8 cellular contexts compared by ENCODE assay signal in the genomic region with DNA sequence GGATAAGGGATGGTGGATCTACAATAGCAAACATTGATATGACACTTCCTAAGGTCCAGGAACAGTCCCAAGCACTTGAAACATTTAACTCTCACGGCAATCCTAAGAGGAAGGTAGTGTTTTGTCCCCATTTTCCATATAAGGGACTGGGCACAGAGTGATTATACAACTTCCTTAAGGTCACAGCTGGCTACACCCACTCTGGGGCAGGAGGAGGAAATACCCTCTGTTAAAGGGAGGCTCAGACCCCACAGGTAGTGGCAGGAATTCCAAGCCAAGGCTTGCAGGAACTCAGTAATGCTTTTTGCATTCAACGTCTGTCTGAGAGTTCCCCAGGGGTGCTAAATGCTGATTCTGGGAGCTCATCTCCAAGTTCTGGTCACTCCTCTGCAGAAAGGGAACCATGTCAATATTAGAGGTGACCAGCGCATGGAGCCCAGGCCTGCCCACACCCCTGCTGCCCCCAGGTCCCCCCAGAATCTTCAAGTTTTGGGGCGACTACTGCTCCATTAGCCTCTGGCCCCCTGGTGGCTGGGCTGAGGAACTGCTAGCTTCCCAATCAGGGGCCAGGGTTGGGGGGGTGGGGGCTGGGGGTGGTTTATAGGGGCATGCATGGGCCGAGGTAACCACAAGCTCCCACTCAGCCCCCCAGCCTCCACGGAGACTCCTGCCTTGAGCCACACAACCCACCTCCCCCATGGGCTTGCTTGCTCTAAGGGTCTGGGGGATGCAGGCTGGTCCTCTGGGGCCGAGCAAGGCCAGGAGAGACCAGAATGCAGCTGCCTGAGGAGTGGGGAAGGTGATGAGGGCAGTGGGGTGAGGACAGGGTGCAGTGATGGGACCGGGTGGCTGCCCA. TPM values are rescaled to one million over a fixed set of nuclear protein-coding genes. Genes with fewer than 3 reads are reported as not detected.
DNase-seq lines count a peak whose midpoint lies in the region; ATAC-seq and TF ChIP-seq lines count a peak whose summit lies in the region.

No MANE protein-coding gene starts in this region.

- no peak overlapping the region for H3K4me3 ChIP-seq in H7 (ENCODE audit: insufficient read depth, low read depth, low read length)
- H3K4me3 ChIP-seq in ascending aorta = no peak overlapping the region
- no peak overlapping the region for H3K4me3 ChIP-seq in liver (ENCODE audit: low read depth in 1 of 3, low read length in 3 of 3)

- peaks cover 10% of the 10 kb centered on the region for H3K36me3 ChIP-seq in H7 (replicated peaks; ENCODE audit: control insufficient read depth, insufficient read depth, low read length)
- peaks cover 18 to 43% of the 10 kb centered on the region in 2 donors for H3K36me3 ChIP-seq in ascending aorta
- peaks cover 0 to 6% (median 0%) of the 10 kb centered on the region in 4 donors for H3K36me3 ChIP-seq in liver (ENCODE audit: control insufficient read depth in 4 of 4, insufficient read depth in 3 of 4, low read depth in 1 of 4, low read length in 3 of 4)

- intact Hi-C loops in ascending aorta (cut with DNase I) = no loop called here

- ATAC-seq in HG02840 (IDR thresholded peaks at IDR 0.05; ENCODE audit: low FRiP score, unreplicated experiment) (no peak), HG03469 (IDR thresholded peaks at IDR 0.05; ENCODE audit: unreplicated experiment) (no peak)

- DNase-seq in H7 = peak; percentile 93
- no peak for DNase-seq in ascending aorta (ENCODE audit: low spot score in 2 of 2)
- no peak for DNase-seq in NCI-H526 (lab: John Stamatoyannopoulos, UW)
- no peak for DNase-seq in NCI-H1694 (lab: John Stamatoyannopoulos, UW)

- H3K4me1 ChIP-seq in ascending aorta = no peaks in the 10 kb centered on the region
- H3K4me1 ChIP-seq in liver (ENCODE audit: control insufficient read depth in 4 of 4, insufficient read depth in 4 of 4, low read length in 3 of 4) = no peaks in the 10 kb centered on the region

- 42% methylated on average over 8 of the region's 8 CpGs for WGBS in liver

- H3K27me3 ChIP-seq in H7 (ENCODE audit: control insufficient read depth, insufficient read depth, low read length) (no peaks in the 10 kb centered on the region), ascending aorta (no peaks in the 10 kb centered on the region), liver (ENCODE audit: control insufficient read depth in 4 of 4, insufficient read depth in 4 of 4, low read length in 3 of 4) (no peaks in the 10 kb centered on the region)

- peak; percentile 88 for TF ChIP-seq CTCF in C4-2B (conservative IDR thresholded peaks at IDR 0.05)
- peak in 2 of 3 experiments; percentile 83 to 91 for TF ChIP-seq CTCF in ascending aorta (IDR thresholded peaks at IDR 0.05)
- peak; percentile 32 for TF ChIP-seq CTCF in liver (IDR thresholded peaks at IDR 0.05; ENCODE audit: low read depth, low read length, missing input control)

- H3K9ac ChIP-seq in liver (ENCODE audit: low read depth in 1 of 2, low read length in 2 of 2) = no peak overlapping the region

- no peak overlapping the region for H3K27ac ChIP-seq in C4-2B
- H3K27ac ChIP-seq in ascending aorta = no peak overlapping the region
- no peak overlapping the region for H3K27ac ChIP-seq in liver (ENCODE audit: low read depth in 1 of 2, low read length in 2 of 2)

- TF ChIP-seq RAD21 in liver (IDR thresholded peaks at IDR 0.05) = no peak

- H3K9me3 ChIP-seq in ascending aorta = no peaks in the 10 kb centered on the region
- no peaks in the 10 kb centered on the region for H3K9me3 ChIP-seq in liver (ENCODE audit: control insufficient read depth in 4 of 4, low read length in 3 of 4)

TF ChIP-seq in liver, 16 proteins besides CTCF, POLR2A, EP300 and RAD21:
- TF ChIP-seq YY1 (IDR thresholded peaks at IDR 0.05) = no peak

RNA-seq across cellular contexts. Expression of gene OBSL1, which starts 11.1 kb away (rescaled TPM):
- 155 and 158 TPM in 2 replicates for total RNA-seq in H7 (2014; rRNA removed; shearing (Covaris generic))
- total RNA-seq in ascending aorta (151 TPM), liver (10 to 100 TPM; 23.6 to 35.3 TPM)
- polyA plus RNA-seq in liver = 10 to 100 TPM; 14.2 to 30.9 TPM

RNA-seq across cellular contexts. Expression of gene INHA, which starts 11.8 kb away (rescaled TPM):
- 1.8 and 6.5 TPM in 2 replicates for total RNA-seq in H7 (2014; rRNA removed; shearing (Covaris generic))
- total RNA-seq in ascending aorta = not detected
- under 1 TPM; 0.08 to 0.14 TPM for total RNA-seq in liver
- under 1 TPM; 0.03 to 0.15 TPM for polyA plus RNA-seq in liver

RNA-seq across cellular contexts. Expression of gene TMEM198, which starts 16.4 kb away (rescaled TPM):
- total RNA-seq in H7 (2014; rRNA removed; shearing (Covaris generic)) = 2.9 and 4.2 TPM in 2 replicates
- total RNA-seq in ascending aorta (6.0 TPM), liver (1 to 10 TPM; 1.1 to 1.8 TPM)
- polyA plus RNA-seq in liver = 1 to 10 TPM in 1 of 2 donors, under 1 TPM in 1; 0.74 to 1.9 TPM

RNA-seq across cellular contexts. Expression of gene CHPF, which starts 16.7 kb away (rescaled TPM):
- total RNA-seq in H7 (2014; rRNA removed; shearing (Covaris generic)) = 104 and 113 TPM in 2 replicates
- total RNA-seq in ascending aorta = 249 TPM
- total RNA-seq in liver = 10 to 100 TPM; 26.5 to 85.2 TPM
- polyA plus RNA-seq in liver = 100 to 1,000 TPM in 1 of 2 donors, 10 to 100 TPM in 1; 31.1 to 135 TPM

RNA-seq across cellular contexts. Expression of gene STK11IP, which starts 37.4 kb away (rescaled TPM):
- 26.6 and 37.2 TPM in 2 replicates for total RNA-seq in H7 (2014; rRNA removed; shearing (Covaris generic))
- total RNA-seq in ascending aorta = 138 TPM
- total RNA-seq in liver = 1 to 10 TPM; 7.1 to 8.4 TPM
- 1 to 10 TPM; 2.9 to 5.7 TPM for polyA plus RNA-seq in liver

Comparison
In these comparisons a context has a peak if more than half of its experiments do, and no peak if none do; other contexts are left out.
1. CTCF ChIP-seq: peak in every context shown above with its lines; median percentile 88 in C4-2B; 87 in ascending aorta; 32 in liver.